In genomic region chr1:115327270-115327669, GRCh38 we compare ENCODE assay signal across 19 cellular contexts. TPM values are rescaled to one million over a fixed set of nuclear protein-coding genes. Genes with fewer than 3 reads are reported as not detected.
A peak's percentile ranks its signal among the peaks of the same experiment; 100 is the strongest.
DNase-seq lines count a peak whose midpoint lies in the region; ATAC-seq, FAIRE-seq and TF ChIP-seq lines count a peak whose summit lies in the region.
"Had no signal": no experiment of that assay in that cellular context is flagged by ENCODE, and none has a peak within 500 bp of the region (broad histone marks: within the 10 kb centered on the region; RNA-seq: fewer than 3 reads in every experiment).

No MANE protein-coding gene starts in this region.

- H3K27me3 ChIP-seq in left ventricle myocardium inferior (ENCODE audit: low read depth) (no peaks in the 10 kb centered on the region), brain microvascular endothelial cell (replicated peaks) (no peaks in the 10 kb centered on the region), keratinocyte (ENCODE audit: control insufficient read depth, extremely low read depth, insufficient read depth, low read length) (no peaks in the 10 kb centered on the region)
- H3K27me3 ChIP-seq: MG63 had no signal

- H3K9me1 ChIP-seq in keratinocyte (ENCODE audit: control insufficient read depth, extremely low read depth, insufficient read depth, low read length): no peaks in the 10 kb centered on the region

- peak overlapping the region; percentile 32 for H3K27ac ChIP-seq in left ventricle myocardium inferior (replicated peaks)
- H3K27ac ChIP-seq in brain microvascular endothelial cell: peak overlapping the region; percentile 13
- no peak overlapping the region for H3K27ac ChIP-seq in keratinocyte (ENCODE audit: control insufficient read depth, insufficient read depth, low read length)
- H3K27ac ChIP-seq: KMS-11, RWPE1 had no signal

- H3K4me2 ChIP-seq in keratinocyte (ENCODE audit: control insufficient read depth, extremely low read depth, insufficient read depth, low read depth, low read length): no peak overlapping the region
- H3K4me2 ChIP-seq: KMS-11 had no signal

- in situ Hi-C loops in brain microvascular endothelial cell (cut with HindIII; ENCODE audit: low pct_ligation_motif_present, low sequenced_read_pairs): no loop called here

- peak; percentile 5 for FAIRE-seq in keratinocyte (lab: Jason Lieb, UNC)
- FAIRE-seq in urothelium cell line (lab: Jason Lieb, UNC): peak; percentile 32

- DNase-seq in left ventricle myocardium inferior: no peak
- no peak for DNase-seq in cardiac septum (ENCODE audit: low spot score)
- DNase-seq in brain microvascular endothelial cell: no peak
- DNase-seq in keratinocyte (ENCODE audit: low read depth, low spot score): no peak
- no peak for DNase-seq in urothelium cell line (ENCODE audit: low spot score)
- DNase-seq in GM19240 (ENCODE audit: insufficient read length, low spot score): no peak
- DNase-seq: AML-193; CD4-positive, CD25-positive, alpha-beta regulatory T cell; DND-41; GOT3; MG63; NCI-H187 treated with DMSO at 0.1 percent for 48 hours; NCI-H526 treated with DMSO at 0.1 percent for 48 hours; NK-92 treated with Interleukin-12 subunit alpha and Interleukin-12 subunit beta, amount 100 ng/mL, for 24 hours; OCI-M1 had no signal

- intact Hi-C loops in left ventricle myocardium inferior (cut with micrococcal nuclease) (no loop called here), cardiac septum (cut with DNase I) (no loop called here)

- H3K9me3 ChIP-seq in left ventricle myocardium inferior (replicated peaks) (no peaks in the 10 kb centered on the region), keratinocyte (ENCODE audit: control insufficient read depth, low read depth, low read length) (no peaks in the 10 kb centered on the region)
- H3K9me3 ChIP-seq: MG63 had no signal

- TF ChIP-seq CTCF in left ventricle myocardium inferior (IDR thresholded peaks at IDR 0.05; ENCODE audit: borderline replicate concordance) (no peak), brain microvascular endothelial cell (IDR thresholded peaks at IDR 0.05; ENCODE audit: low read depth, low read length, missing control alignments) (no peak), keratinocyte (optimal IDR thresholded peaks at IDR 0.05 in 1 of 3, IDR thresholded peaks at IDR 0.05 in 1 of 3, conservative IDR thresholded peaks at IDR 0.05 in 1 of 3; ENCODE audit: extremely low read depth in 1 of 3, insufficient read depth in 2 of 3, low read length in 3 of 3) (no peak)

- no peak overlapping the region for H2AFZ ChIP-seq in keratinocyte (ENCODE audit: control insufficient read depth, low read length)

- H3K4me3 ChIP-seq in left ventricle myocardium inferior (no peak overlapping the region), brain microvascular endothelial cell (ENCODE audit: low read depth, low read length) (no peak overlapping the region), keratinocyte (ENCODE audit: control insufficient read depth in 2 of 3, extremely low read depth in 1 of 3, insufficient read depth in 2 of 3, low read depth in 1 of 3, low read length in 3 of 3) (no peak overlapping the region)
- H3K4me3 ChIP-seq: MG63 had no signal

- ATAC-seq in HG03097 (IDR thresholded peaks at IDR 0.05; ENCODE audit: low FRiP score, unreplicated experiment): no peak
- no peak for ATAC-seq in HG03045 (IDR thresholded peaks at IDR 0.05; ENCODE audit: unreplicated experiment)

- no peaks in the 10 kb centered on the region for H3K79me2 ChIP-seq in keratinocyte (ENCODE audit: control insufficient read depth, insufficient read depth, low read length)

- H3K36me3 ChIP-seq in left ventricle myocardium inferior: no peaks in the 10 kb centered on the region
- no peaks in the 10 kb centered on the region for H3K36me3 ChIP-seq in brain microvascular endothelial cell (replicated peaks)
- H3K36me3 ChIP-seq in keratinocyte (ENCODE audit: control insufficient read depth in 2 of 2, extremely low read depth in 1 of 2, insufficient read depth in 2 of 2, low read length in 2 of 2): no peaks in the 10 kb centered on the region
- H3K36me3 ChIP-seq: MG63 had no signal

- H3K4me1 ChIP-seq in left ventricle myocardium inferior: peaks cover 60% of the 10 kb centered on the region
- peaks cover 26% of the 10 kb centered on the region for H3K4me1 ChIP-seq in keratinocyte (ENCODE audit: control insufficient read depth, extremely low read depth, insufficient read depth, low read length)

- dilution Hi-C loops in keratinocyte (cut with MboI; ENCODE audit: extremely low pct_ligation_motif_present, low sequenced_read_pairs): no loop called here

- no peak overlapping the region for H3K9ac ChIP-seq in keratinocyte (ENCODE audit: control insufficient read depth, extremely low read depth, insufficient read depth, low read length)
- H3K9ac ChIP-seq: KMS-11 had no signal

- no peaks in the 10 kb centered on the region for H4K20me1 ChIP-seq in keratinocyte (ENCODE audit: control insufficient read depth, extremely low read depth, insufficient read depth, low read length)

RNA-seq across cellular contexts. Expression of gene NGF, which starts 10.8 kb away (rescaled TPM):
- total RNA-seq in left ventricle myocardium inferior (5.3 TPM), cardiac septum (2.1 TPM)
- polyA plus RNA-seq in keratinocyte: 1.1 to 2.8 TPM (median 1.2 TPM) in 3 replicates
- polyA plus RNA-seq in keratinocyte (2011; ENCODE audit: low read depth): 2.1 TPM
- polyA plus RNA-seq in keratinocyte (2011; cell fraction: cytosol; rRNA removed): 0.72 and 1.3 TPM in 2 replicates
- polyA plus RNA-seq in keratinocyte (2011; cell fraction: nucleus; rRNA removed): 1.8 and 3.1 TPM in 2 replicates
- 1.9 TPM in 2 replicates for polyA plus RNA-seq in keratinocyte (2012; ENCODE audit: low replicate concordance)
- polyA minus RNA-seq in keratinocyte: 1.1 to 5.1 TPM (median 1.8 TPM) in 3 replicates
- polyA minus RNA-seq in keratinocyte (2011; cell fraction: cytosol; rRNA and poly(A)+ RNA removed): not detected
- 0.42 and 0.62 TPM in 2 replicates for polyA minus RNA-seq in keratinocyte (2011; cell fraction: nucleus; rRNA and poly(A)+ RNA removed)
- total RNA-seq: CD4-positive, CD25-positive, alpha-beta regulatory T cell had no signal
- polyA plus RNA-seq: CD4-positive, CD25-positive, alpha-beta regulatory T cell had no signal
